8 cellular contexts compared by ENCODE assay signal in genomic region chr7:112938895-112939588, GRCh38.
DNase-seq lines count a peak whose midpoint lies in the region; ATAC-seq and TF ChIP-seq lines count a peak whose summit lies in the region.

No MANE protein-coding gene starts in this region.

- H3K27ac ChIP-seq in RWPE2 (ENCODE audit: poor library complexity, severe bottlenecking): peak overlapping the region; percentile 5
- H3K27ac ChIP-seq in breast epithelium: peak overlapping the region; percentile 79 to 89
- H3K27ac ChIP-seq in gastrocnemius medialis: peak overlapping the region; percentile 81 to 88 (median 83)

- TF ChIP-seq POLR2A in breast epithelium (IDR thresholded peaks at IDR 0.05) (no peak), gastrocnemius medialis (IDR thresholded peaks at IDR 0.05) (no peak)

- H3K4me1 ChIP-seq in RWPE2 (ENCODE audit: insufficient read depth, poor library complexity, severe bottlenecking) (peaks cover 16% of the 10 kb centered on the region), breast epithelium (no peaks in the 10 kb centered on the region), gastrocnemius medialis (peaks cover 15 to 21% of the 10 kb centered on the region in 2 donors)

- H3K9me3 ChIP-seq in RWPE2 (ENCODE audit: severe bottlenecking): no peaks in the 10 kb centered on the region
- H3K9me3 ChIP-seq in breast epithelium: no peaks in the 10 kb centered on the region
- H3K9me3 ChIP-seq in iPS-18c (ENCODE audit: control insufficient read depth, insufficient read depth, low read length): no peaks in the 10 kb centered on the region
- no peaks in the 10 kb centered on the region for H3K9me3 ChIP-seq in gastrocnemius medialis

- H3K36me3 ChIP-seq in RWPE2 (ENCODE audit: low read depth) (peaks cover 5% of the 10 kb centered on the region; the same call in 1 of the 2 replicates), breast epithelium (no peaks in the 10 kb centered on the region), gastrocnemius medialis (no peaks in the 10 kb centered on the region)

- TF ChIP-seq CTCF in RWPE2 (IDR thresholded peaks at IDR 0.05; ENCODE audit: poor library complexity, severe bottlenecking): no peak
- TF ChIP-seq CTCF in breast epithelium (IDR thresholded peaks at IDR 0.05): no peak
- no peak for TF ChIP-seq CTCF in gastrocnemius medialis (IDR thresholded peaks at IDR 0.05 in 4 of 5, conservative IDR thresholded peaks at IDR 0.05 in 1 of 5)

- H3K27me3 ChIP-seq in RWPE2 (ENCODE audit: insufficient read depth, poor library complexity, severe bottlenecking) (no peaks in the 10 kb centered on the region), breast epithelium (no peaks in the 10 kb centered on the region), gastrocnemius medialis (no peaks in the 10 kb centered on the region)

- peak; percentile 13 for ATAC-seq in HG02852 (IDR thresholded peaks at IDR 0.05; ENCODE audit: unreplicated experiment)
- peak; percentile 11 for ATAC-seq in RWPE2 (ENCODE audit: low read depth)
- ATAC-seq in gastrocnemius medialis: peak in 1 of 2 donors; percentile 4
- no peak for ATAC-seq in GM19324 (IDR thresholded peaks at IDR 0.05; ENCODE audit: low FRiP score, unreplicated experiment)
- ATAC-seq in GM19455 (IDR thresholded peaks at IDR 0.05; ENCODE audit: unreplicated experiment): no peak

- DNase-seq in GM03348 (ENCODE audit: low spot score): peak; percentile 50
- DNase-seq in RWPE2 (ENCODE audit: low spot score): peak; percentile 43
- peak in 1 of 2 donors; percentile 51 for DNase-seq in breast epithelium (ENCODE audit: low spot score in 2 of 2)
- DNase-seq in gastrocnemius medialis: no peak

- intact Hi-C loops in breast epithelium (cut with DNase I; ENCODE audit: low total_unique reads): no loop called here
- intact Hi-C loops in gastrocnemius medialis (cut with DNase I; ENCODE audit: low total_unique reads): loop anchor here (5.0 kb wide), 1 partner anchor 178 kb away; the partner anchor contains the start of gene SMIM30

- peak overlapping the region; percentile 84 for H3K4me3 ChIP-seq in RWPE2 (ENCODE audit: severe bottlenecking)
- peak overlapping the region; percentile 66 to 86 (median 79) for H3K4me3 ChIP-seq in breast epithelium
- H3K4me3 ChIP-seq in iPS-18c (ENCODE audit: insufficient read depth, low read depth, low read length): peak overlapping the region; percentile 70
- H3K4me3 ChIP-seq in gastrocnemius medialis: peak overlapping the region; percentile 85 to 90 (median 88)

- in situ Hi-C loops in gastrocnemius medialis (cut with MboI; ENCODE audit: low sequenced_read_pairs in 4 of 4): loop anchor here in 1 of 4 donors (25.0 kb wide), 1 partner anchor 173 kb away; the partner anchor contains the start of gene SMIM30

Comparison
In these comparisons a context has a peak if more than half of its experiments do, and no peak if none do; other contexts are left out.
1. DNase-seq: peak in GM03348 (single experiment) and RWPE2 (single experiment); none in gastrocnemius medialis (0 of 2).
2. ATAC-seq: peak in HG02852 (single experiment) and RWPE2 (single experiment); none in GM19324 (single experiment) and GM19455 (single experiment).
3. H3K27ac ChIP-seq: peak in every context shown above with its lines; median percentile 84 in breast epithelium; 83 in gastrocnemius medialis; 5 in RWPE2.
4. Peak in every context shown above with its lines, with median percentiles within 50 percentile points of each other: H3K4me3 ChIP-seq.